In genomic region chr4:123398151-123398802, GRCh38 we compare ENCODE assay signal across 8 cellular contexts. TPM values are rescaled to one million over a fixed set of nuclear protein-coding genes. Genes with fewer than 3 reads are reported as not detected.
DNase-seq lines count a peak whose midpoint lies in the region; ATAC-seq and TF ChIP-seq lines count a peak whose summit lies in the region.

No MANE protein-coding gene starts in this region.

- peak overlapping the region; percentile 84 to 97 (median 88) for H3K27ac Mint-ChIP-seq in CD8-positive, alpha-beta memory T cell

- BruUV-seq in Panc1 (replicated peaks; lab: Mats Ljungman, UMichigan): no TSS peak

- H3K36me3 Mint-ChIP-seq in CD8-positive, alpha-beta memory T cell: peaks cover 2 to 20% (median 6%) of the 10 kb centered on the region in 3 donors

- peaks cover 30 to 41% (median 30%) of the 10 kb centered on the region in 3 donors for H3K4me1 Mint-ChIP-seq in CD8-positive, alpha-beta memory T cell

- peak; percentile 8 for TF ChIP-seq EP300 in neural cell (conservative IDR thresholded peaks at IDR 0.05; ENCODE audit: poor library complexity, severe bottlenecking)

- H3K9me2 ChIP-seq in neural cell (ENCODE audit: insufficient read depth, low read length): no peaks in the 10 kb centered on the region

- TF ChIP-seq RAD21 in neural cell (conservative IDR thresholded peaks at IDR 0.05): peak; percentile 49

- peaks cover 15% of the 10 kb centered on the region for H3K4me1 ChIP-seq in CD8-positive, alpha-beta memory T cell (ENCODE audit: insufficient read depth, low read length)
- H3K4me1 ChIP-seq in Panc1 (ENCODE audit: control insufficient read depth, insufficient read depth, low read length) (peaks cover 16% of the 10 kb centered on the region), foreskin keratinocyte (no peaks in the 10 kb centered on the region), thoracic aorta (ENCODE audit: control insufficient read depth in 1 of 2, low read depth in 2 of 2) (peaks cover 0 to 36% of the 10 kb centered on the region in 2 donors)

- H3K4me2 ChIP-seq in neural cell (ENCODE audit: low read length): peak overlapping the region; percentile 60

- no peaks in the 10 kb centered on the region for H3K36me3 ChIP-seq in CD8-positive, alpha-beta memory T cell (ENCODE audit: insufficient read depth, low read length)
- H3K36me3 ChIP-seq in Panc1 (ENCODE audit: control insufficient read depth, insufficient read depth, low read length): peaks cover 12% of the 10 kb centered on the region
- H3K36me3 ChIP-seq in neural cell (ENCODE audit: insufficient read depth, low read length): no peaks in the 10 kb centered on the region
- H3K36me3 ChIP-seq in thoracic aorta: peaks cover 7% of the 10 kb centered on the region

- peak; percentile 38 to 74 (median 65) for DNase-seq in CD8-positive, alpha-beta memory T cell
- DNase-seq in Panc1 (ENCODE audit: low read depth, low spot score) (no peak), activated gamma-delta T cell (lab: John Stamatoyannopoulos, UW) (peak; percentile 28), foreskin keratinocyte (no peak), thoracic aorta (ENCODE audit: low spot score) (no peak)

- intact Hi-C loops in Panc1 (cut with micrococcal nuclease; ENCODE audit: unreplicated experiment): loop anchor here (5.0 kb wide), 2 partner anchors 109 to 276 kb away; no protein-coding TSS in a partner anchor

- peak overlapping the region; percentile 86 to 98 (median 89) for H3K4me3 Mint-ChIP-seq in CD8-positive, alpha-beta memory T cell

- H3K27me3 Mint-ChIP-seq in CD8-positive, alpha-beta memory T cell: peaks cover 10 to 33% of the 10 kb centered on the region in 2 donors

- H3K79me2 ChIP-seq in neural cell (replicated peaks; ENCODE audit: insufficient read depth, low read length): peaks cover 39% of the 10 kb centered on the region

- peak; percentile 67 for ATAC-seq in GM19351 (IDR thresholded peaks at IDR 0.05; ENCODE audit: unreplicated experiment)
- peak; percentile 60 for ATAC-seq in HG03457 (IDR thresholded peaks at IDR 0.05; ENCODE audit: unreplicated experiment)
- ATAC-seq in Panc1: peak; percentile 62
- ATAC-seq in foreskin keratinocyte: peak; percentile 79
- peak; percentile 67 for ATAC-seq in thoracic aorta (ENCODE audit: insufficient number of reproducible peaks, low FRiP score, low read depth)

- peak overlapping the region; percentile 75 for H3K4me3 ChIP-seq in CD8-positive, alpha-beta memory T cell (ENCODE audit: low read length)
- H3K4me3 ChIP-seq in Panc1 (ENCODE audit: low read depth in 2 of 2, low read length in 2 of 2) (peak overlapping the region; percentile 90 to 94), neural cell (ENCODE audit: low read length) (peak overlapping the region; percentile 77), thoracic aorta (peak overlapping the region; percentile 74)

- peaks cover 0 to 2% (median 0%) of the 10 kb centered on the region in 5 donors for H3K9me3 Mint-ChIP-seq in CD8-positive, alpha-beta memory T cell

- H4K20me1 ChIP-seq in neural cell (ENCODE audit: insufficient read depth): no peaks in the 10 kb centered on the region

- H2AFZ ChIP-seq in neural cell (ENCODE audit: low read depth, low read length): peak overlapping the region; percentile 29

- peaks cover 9% of the 10 kb centered on the region for H3F3A ChIP-seq in neural cell (ENCODE audit: insufficient read depth, low read length, poor library complexity, severe bottlenecking)

- H3K27me3 ChIP-seq in CD8-positive, alpha-beta memory T cell (ENCODE audit: insufficient read depth, low read length, poor library complexity, severe bottlenecking): no peaks in the 10 kb centered on the region
- H3K27me3 ChIP-seq in Panc1 (ENCODE audit: control insufficient read depth, insufficient read depth, low read length) (no peaks in the 10 kb centered on the region), foreskin keratinocyte (no peaks in the 10 kb centered on the region), neural cell (ENCODE audit: insufficient read depth, low read depth, low read length) (peaks cover 12% of the 10 kb centered on the region), thoracic aorta (replicated peaks; ENCODE audit: insufficient read depth) (no peaks in the 10 kb centered on the region)

- H3K27ac ChIP-seq in CD8-positive, alpha-beta memory T cell (ENCODE audit: low read depth, low read length): peak overlapping the region; percentile 26
- H3K27ac ChIP-seq in Panc1 (ENCODE audit: low read length): peak overlapping the region; percentile 99
- H3K27ac ChIP-seq in foreskin keratinocyte: no peak overlapping the region
- H3K27ac ChIP-seq in neural cell (ENCODE audit: low read length): peak overlapping the region; percentile 38
- H3K27ac ChIP-seq in thoracic aorta: peak overlapping the region; percentile 83 to 88

- CTCF ChIA-PET in CD8-positive, alpha-beta memory T cell (lab: Charles Lee): interaction anchor here (1.3 to 2.1 kb wide), 4 partner anchors 11 to 166 kb away, joined by 3 to 8 read pairs (median 5); no protein-coding TSS in a partner anchor
- CTCF ChIA-PET in Panc1 (lab: Charles Lee): no interaction called here

- POLR2A ChIA-PET in CD8-positive, alpha-beta memory T cell (lab: Charles Lee): no interaction called here
- POLR2A ChIA-PET in Panc1 (lab: Charles Lee): no interaction called here

- TF ChIP-seq CTCF in Panc1 (IDR thresholded peaks at IDR 0.05) (peak; percentile 70), foreskin keratinocyte (conservative IDR thresholded peaks at IDR 0.05) (peak; percentile 65), neural cell (IDR thresholded peaks at IDR 0.05; ENCODE audit: poor library complexity, severe bottlenecking) (peak; percentile 68), thoracic aorta (IDR thresholded peaks at IDR 0.05) (peak; percentile 62)

- peak overlapping the region; percentile 61 for H3K9ac ChIP-seq in neural cell (ENCODE audit: low read length)

- no peaks in the 10 kb centered on the region for H3K9me3 ChIP-seq in CD8-positive, alpha-beta memory T cell (ENCODE audit: low read length)
- no peaks in the 10 kb centered on the region for H3K9me3 ChIP-seq in Panc1 (ENCODE audit: control insufficient read depth, insufficient read depth, low read depth, low read length)
- no peaks in the 10 kb centered on the region for H3K9me3 ChIP-seq in neural cell (ENCODE audit: low read length)
- H3K9me3 ChIP-seq in thoracic aorta: no peaks in the 10 kb centered on the region

- in situ Hi-C loops in Panc1 (cut with HindIII; ENCODE audit: low pct_unique_long_range_greater_than_20kb, low sequenced_read_pairs): no loop called here

TF ChIP-seq in neural cell, 6 proteins besides CTCF, POLR2A, EP300 and RAD21:
- TF ChIP-seq SMC3 (conservative IDR thresholded peaks at IDR 0.05; ENCODE audit: poor library complexity) (peak; percentile 46), MXI1 (conservative IDR thresholded peaks at IDR 0.05; ENCODE audit: poor library complexity, severe bottlenecking) (peak; percentile 66), REST (IDR thresholded peaks at IDR 0.05; ENCODE audit: borderline replicate concordance) (no peak), EZH2 (IDR thresholded peaks at IDR 0.05; ENCODE audit: borderline replicate concordance, insufficient read depth, low read length, poor library complexity, severe bottlenecking) (no peak), TAF1 (IDR thresholded peaks at IDR 0.05; ENCODE audit: low read depth) (no peak), POLR2AphosphoS5 (IDR thresholded peaks at IDR 0.05) (no peak)

RNA-seq across cellular contexts. Expression of gene SPRY1, which starts 1.7 kb away (rescaled TPM):
- total RNA-seq in CD8-positive, alpha-beta memory T cell: 10 to 100 TPM; 40.6 to 40.8 TPM
- 27.2 TPM for polyA plus RNA-seq in CD8-positive, alpha-beta memory T cell
- 77.8 TPM for total RNA-seq in Panc1 (2021; ENCODE audit: unreplicated experiment)
- polyA plus RNA-seq in Panc1 (2012; ENCODE audit: insufficient read length): 68.8 TPM
- total RNA-seq in foreskin keratinocyte: 1.3 and 2.8 TPM in 2 replicates
- polyA plus RNA-seq in foreskin keratinocyte: 0.34 and 1.2 TPM in 2 replicates
- polyA plus RNA-seq in neural cell: 0.58 and 2.4 TPM in 2 replicates
- 2.9 and 3.7 TPM in 2 replicates for polyA minus RNA-seq in neural cell
- 100 to 1,000 TPM; 147 to 215 TPM for total RNA-seq in thoracic aorta

Comparison
In these comparisons a context has a peak if more than half of its experiments do, and no peak if none do; other contexts are left out.
1. DNase-seq: peak in CD8-positive, alpha-beta memory T cell (5 of 5) and activated gamma-delta T cell (single experiment); none in Panc1 (single experiment), foreskin keratinocyte (0 of 2) and thoracic aorta (single experiment).
2. RNA of gene SPRY1, which starts 1.7 kb away (total RNA-seq): 147 to 215 TPM in thoracic aorta, 77.8 TPM in Panc1 (single experiment) and 40.6 to 40.8 TPM in CD8-positive, alpha-beta memory T cell; 1.3 to 2.8 TPM in foreskin keratinocyte; every median in the first group is over 10 times any median in the second.
3. Peak in every context shown above with its lines, with median percentiles within 50 percentile points of each other: H3K4me3 ChIP-seq, ATAC-seq and CTCF ChIP-seq.